ENCODE assay signal across 13 cellular contexts in the genomic region with DNA sequence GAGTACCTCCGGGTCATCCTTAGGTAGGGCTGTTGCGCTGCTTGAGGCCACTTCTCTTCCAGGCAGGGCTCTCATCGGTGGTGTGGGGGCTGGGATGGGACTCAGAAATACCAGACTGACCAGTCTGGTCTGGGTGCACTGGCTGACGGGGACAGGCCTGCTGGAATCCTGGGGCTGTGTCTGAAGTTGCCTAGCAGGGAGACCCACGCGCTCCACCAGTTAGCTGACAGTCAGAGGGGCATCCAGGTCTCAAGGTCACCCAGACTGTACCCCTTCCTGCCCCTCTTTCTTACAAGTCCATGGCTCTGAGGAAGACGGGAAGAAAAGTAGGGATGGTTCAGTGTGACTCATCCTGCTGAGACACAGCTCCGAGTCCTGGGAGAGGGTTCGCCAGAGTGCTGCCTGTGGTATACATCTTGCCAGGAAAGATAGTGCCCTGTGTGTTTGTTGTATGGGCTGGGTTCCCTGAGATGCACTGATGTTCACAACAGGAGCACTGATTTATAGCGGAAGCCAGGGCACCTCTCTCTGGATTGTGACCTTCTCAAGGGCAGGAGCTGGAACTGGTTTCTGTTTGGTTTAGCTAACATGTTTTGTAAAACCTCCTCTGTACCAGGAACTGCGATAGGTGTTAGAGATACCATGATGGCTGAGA.
DNase-seq lines count a peak whose midpoint lies in the region; ATAC-seq, FAIRE-seq and TF ChIP-seq lines count a peak whose summit lies in the region.
"Had no signal": no experiment of that assay in that cellular context is flagged by ENCODE, and none has a peak within 500 bp of the region (broad histone marks: within the 10 kb centered on the region; RNA-seq: fewer than 3 reads in every experiment).

No MANE protein-coding gene starts in this region.

- no peaks in the 10 kb centered on the region for H3K9me3 Mint-ChIP-seq in activated CD8-positive, alpha-beta memory T cell treated with anti-CD3 and anti-CD28 coated beads, Interleukin-2, amount 10 ng/mL, durations not matched to agents 7 days and 5 days (ENCODE audit: low read depth)
- H3K9me3 Mint-ChIP-seq: memory B cell had no signal

- H3K4me3 Mint-ChIP-seq in activated CD8-positive, alpha-beta memory T cell treated with anti-CD3 and anti-CD28 coated beads, Interleukin-2, amount 10 ng/mL, durations not matched to agents 7 days and 5 days: no peak overlapping the region
- H3K4me3 Mint-ChIP-seq: memory B cell had no signal

- H3K36me3 Mint-ChIP-seq in activated CD8-positive, alpha-beta memory T cell treated with anti-CD3 and anti-CD28 coated beads, Interleukin-2, amount 10 ng/mL, durations not matched to agents 7 days and 5 days: no peaks in the 10 kb centered on the region

- intact Hi-C loops in left colon (cut with DNase I, micrococcal nuclease): no loop called here

- H3K27ac Mint-ChIP-seq in activated CD8-positive, alpha-beta memory T cell treated with anti-CD3 and anti-CD28 coated beads, Interleukin-2, amount 10 ng/mL, durations not matched to agents 7 days and 5 days: no peak overlapping the region
- H3K27ac Mint-ChIP-seq: memory B cell had no signal

- FAIRE-seq in urothelium cell line (lab: Jason Lieb, UNC): no peak

- no peaks in the 10 kb centered on the region for H3K27me3 Mint-ChIP-seq in activated CD8-positive, alpha-beta memory T cell treated with anti-CD3 and anti-CD28 coated beads, Interleukin-2, amount 10 ng/mL, durations not matched to agents 7 days and 5 days
- H3K27me3 Mint-ChIP-seq: memory B cell had no signal

- CTCF ChIA-PET in activated CD8-positive, alpha-beta memory T cell treated with anti-CD3 and anti-CD28 coated beads, Interleukin-2, amount 10 ng/mL, durations not matched to agents 7 days and 5 days (lab: Charles Lee): no interaction called here

- no peak for TF ChIP-seq CTCF in choroid plexus epithelial cell (conservative IDR thresholded peaks at IDR 0.05; ENCODE audit: low read depth, low read length)

- DNase-seq in activated CD8-positive, alpha-beta memory T cell treated with anti-CD3 and anti-CD28 coated beads, Interleukin-2, amount 50 U/mL, for 48 hours: peak; percentile 37
- no peak for DNase-seq in activated CD8-positive, alpha-beta memory T cell treated with anti-CD3 and anti-CD28 coated beads, Interleukin-2, amount 10 ng/mL, durations not matched to agents 7 days and 5 days
- DNase-seq in choroid plexus epithelial cell (ENCODE audit: low read depth): peak; percentile 42
- no peak for DNase-seq in left colon
- peak; percentile 53 for DNase-seq in urothelium cell line (ENCODE audit: low spot score)
- no peak for DNase-seq in NCI-H1694 treated with DMSO at 0.1 percent for 48 hours (lab: John Stamatoyannopoulos, UW)
- no peak for DNase-seq in retina
- DNase-seq: activated T-cell treated with anti-CD3 and anti-CD28 coated beads, Interleukin-2, amount 50 U/mL, for 48 hours; effector CD4-positive, alpha-beta T cell; T-helper 2 cell; testis had no signal

- ATAC-seq in activated CD8-positive, alpha-beta memory T cell treated with anti-CD3 and anti-CD28 coated beads, Interleukin-2, amount 10 ng/mL, durations not matched to agents 7 days and 5 days: no peak
- ATAC-seq in left colon: peak; percentile 31
- no peak for ATAC-seq in HG02970 (IDR thresholded peaks at IDR 0.05; ENCODE audit: low FRiP score, unreplicated experiment)

- H3K4me3 ChIP-seq in choroid plexus epithelial cell (ENCODE audit: low read depth, low read length): no peak overlapping the region
- H3K4me3 ChIP-seq: testis had no signal

- H3K4me1 Mint-ChIP-seq in activated CD8-positive, alpha-beta memory T cell treated with anti-CD3 and anti-CD28 coated beads, Interleukin-2, amount 10 ng/mL, durations not matched to agents 7 days and 5 days: no peaks in the 10 kb centered on the region
- H3K4me1 Mint-ChIP-seq: memory B cell had no signal

Comparison
In these comparisons a context has a peak if more than half of its experiments do, and no peak if none do; other contexts are left out.
1. DNase-seq: peak in activated CD8-positive, alpha-beta memory T cell treated with anti-CD3 and anti-CD28 coated beads, Interleukin-2, amount 50 U/mL, for 48 hours (single experiment), choroid plexus epithelial cell (single experiment) and urothelium cell line (single experiment); none in activated CD8-positive, alpha-beta memory T cell treated with anti-CD3 and anti-CD28 coated beads, Interleukin-2, amount 10 ng/mL, durations not matched to agents 7 days and 5 days (single experiment), left colon (0 of 2), NCI-H1694 treated with DMSO at 0.1 percent for 48 hours (single experiment) and retina (single experiment).